In genomic region chrX:118570209-118570608, GRCh38 we compare ENCODE assay signal across 25 cellular contexts.
DNase-seq lines count a peak whose midpoint lies in the region; ATAC-seq and TF ChIP-seq lines count a peak whose summit lies in the region.
"Had no signal": no experiment of that assay in that cellular context is flagged by ENCODE, and none has a peak within 500 bp of the region (broad histone marks: within the 10 kb centered on the region; RNA-seq: fewer than 3 reads in every experiment).

No MANE protein-coding gene starts in this region.

- peaks cover 38% of the 10 kb centered on the region for H3K36me3 Mint-ChIP-seq in activated CD4-positive, alpha-beta T cell treated with anti-CD3 and anti-CD28 coated beads, Interleukin-2, amount 10 ng/mL, durations not matched to agents 24 days and 14 days (ENCODE audit: low read depth)
- peaks cover 38% of the 10 kb centered on the region for H3K36me3 Mint-ChIP-seq in stimulated activated naive CD8-positive, alpha-beta T cell treated with anti-CD3 and anti-CD28 coated beads, Interleukin-15, Interleukin-2, amounts not matched to agents 100 ng/mL and 50 ng/mL, for 24 hours (ENCODE audit: low read depth)
- peaks cover 11% of the 10 kb centered on the region for H3K36me3 Mint-ChIP-seq in type B pancreatic cell

- TF ChIP-seq CTCF in type B pancreatic cell (conservative IDR thresholded peaks at IDR 0.05) = no peak

- no peak for ATAC-seq in stimulated activated naive CD8-positive, alpha-beta T cell treated with anti-CD3 and anti-CD28 coated beads, Interleukin-15, Interleukin-2, amounts not matched to agents 100 U/mL and 50 U/mL, for 24 hours
- ATAC-seq: left lobe of liver, PC-3, right cardiac atrium had no signal

- intact Hi-C loops in activated CD4-positive, alpha-beta T cell treated with anti-CD3 and anti-CD28 coated beads, Interleukin-2, amount 10 ng/mL, durations not matched to agents 24 days and 14 days (cut with micrococcal nuclease) = loop anchor here (1.0 to 2.0 kb wide), 2 partner anchors 34 to 75 kb away; partner anchors contain the start of gene DOCK11

- H3K9me3 Mint-ChIP-seq in activated CD4-positive, alpha-beta T cell treated with anti-CD3 and anti-CD28 coated beads, Interleukin-2, amount 10 ng/mL, durations not matched to agents 24 days and 14 days = no peaks in the 10 kb centered on the region
- H3K9me3 Mint-ChIP-seq in stimulated activated naive CD8-positive, alpha-beta T cell treated with anti-CD3 and anti-CD28 coated beads, Interleukin-15, Interleukin-2, amounts not matched to agents 100 ng/mL and 50 ng/mL, for 24 hours = no peaks in the 10 kb centered on the region
- no peaks in the 10 kb centered on the region for H3K9me3 Mint-ChIP-seq in type B pancreatic cell

- no peaks in the 10 kb centered on the region for H3K27me3 Mint-ChIP-seq in activated CD4-positive, alpha-beta T cell treated with anti-CD3 and anti-CD28 coated beads, Interleukin-2, amount 10 ng/mL, durations not matched to agents 24 days and 14 days
- H3K27me3 Mint-ChIP-seq in stimulated activated naive CD8-positive, alpha-beta T cell treated with anti-CD3 and anti-CD28 coated beads, Interleukin-15, Interleukin-2, amounts not matched to agents 100 ng/mL and 50 ng/mL, for 24 hours = no peaks in the 10 kb centered on the region
- H3K27me3 Mint-ChIP-seq in type B pancreatic cell = no peaks in the 10 kb centered on the region

- H3K4me1 Mint-ChIP-seq in activated CD4-positive, alpha-beta T cell treated with anti-CD3 and anti-CD28 coated beads, Interleukin-2, amount 10 ng/mL, durations not matched to agents 24 days and 14 days = peaks cover 9% of the 10 kb centered on the region
- H3K4me1 Mint-ChIP-seq in stimulated activated naive CD8-positive, alpha-beta T cell treated with anti-CD3 and anti-CD28 coated beads, Interleukin-15, Interleukin-2, amounts not matched to agents 100 ng/mL and 50 ng/mL, for 24 hours (ENCODE audit: low read depth) = peaks cover 16% of the 10 kb centered on the region
- H3K4me1 Mint-ChIP-seq in type B pancreatic cell (ENCODE audit: unreplicated experiment) = no peaks in the 10 kb centered on the region

- H3K27ac Mint-ChIP-seq in activated CD4-positive, alpha-beta T cell treated with anti-CD3 and anti-CD28 coated beads, Interleukin-2, amount 10 ng/mL, durations not matched to agents 24 days and 14 days = peak overlapping the region; percentile 77
- peak overlapping the region; percentile 74 for H3K27ac Mint-ChIP-seq in stimulated activated naive CD8-positive, alpha-beta T cell treated with anti-CD3 and anti-CD28 coated beads, Interleukin-15, Interleukin-2, amounts not matched to agents 100 ng/mL and 50 ng/mL, for 24 hours
- H3K27ac Mint-ChIP-seq in type B pancreatic cell = peak overlapping the region; percentile 19

- no peak overlapping the region for H3K4me3 Mint-ChIP-seq in activated CD4-positive, alpha-beta T cell treated with anti-CD3 and anti-CD28 coated beads, Interleukin-2, amount 10 ng/mL, durations not matched to agents 24 days and 14 days
- no peak overlapping the region for H3K4me3 Mint-ChIP-seq in stimulated activated naive CD8-positive, alpha-beta T cell treated with anti-CD3 and anti-CD28 coated beads, Interleukin-15, Interleukin-2, amounts not matched to agents 100 ng/mL and 50 ng/mL, for 24 hours
- no peak overlapping the region for H3K4me3 Mint-ChIP-seq in type B pancreatic cell

- no peak for DNase-seq in activated CD4-positive, alpha-beta T cell treated with anti-CD3 and anti-CD28 coated beads, Interleukin-2, amount 10 ng/mL, durations not matched to agents 24 days and 14 days
- DNase-seq in activated CD4-positive, alpha-beta T cell treated with anti-CD3 and anti-CD28 coated beads, Interleukin-2, amount 50 U/mL, for 1 hour = no peak
- DNase-seq in stimulated activated naive CD8-positive, alpha-beta T cell treated with anti-CD3 and anti-CD28 coated beads, Interleukin-15, Interleukin-2, amounts not matched to agents 100 U/mL and 50 U/mL, for 24 hours = no peak
- DNase-seq in fibroblast of peridontal ligament (ENCODE audit: extremely low read depth) (peak; percentile 6), type B pancreatic cell (ENCODE audit: extremely low spot score, unreplicated experiment) (no peak), GM19238 (ENCODE audit: insufficient read length, low spot score) (no peak), NAMALWA (ENCODE audit: low spot score) (no peak)
- DNase-seq: 8988T; activated CD4-positive, CD25-positive, alpha-beta regulatory T cell treated with anti-CD3 and anti-CD28 coated beads, Interleukin-2, amount 50 U/mL, for 72 hours; activated effector memory CD4-positive, alpha-beta T cell treated with Interleukin-2 at 50 U/mL for 16 hours; amygdala; Calu3; DMS79 treated with DMSO at 0.1 percent for 48 hours; GDM1; GM23248; NCI-H1436; NCI-H2081 treated with DMSO at 0.1 percent for 48 hours; NCI-H345; NCI-H69; PC-3; right cardiac atrium; stomach; uterus had no signal

Comparison
In these comparisons a context has a peak if more than half of its experiments do, and no peak if none do; other contexts are left out.
1. H3K27ac Mint-ChIP-seq: peak in every context shown above with its lines; median percentile 77 in activated CD4-positive, alpha-beta T cell treated with anti-CD3 and anti-CD28 coated beads, Interleukin-2, amount 10 ng/mL, durations not matched to agents 24 days and 14 days; 74 in stimulated activated naive CD8-positive, alpha-beta T cell treated with anti-CD3 and anti-CD28 coated beads, Interleukin-15, Interleukin-2, amounts not matched to agents 100 ng/mL and 50 ng/mL, for 24 hours; 19 in type B pancreatic cell.